Comparison of ENCODE assay signal across 19 cellular contexts in the genomic region with DNA sequence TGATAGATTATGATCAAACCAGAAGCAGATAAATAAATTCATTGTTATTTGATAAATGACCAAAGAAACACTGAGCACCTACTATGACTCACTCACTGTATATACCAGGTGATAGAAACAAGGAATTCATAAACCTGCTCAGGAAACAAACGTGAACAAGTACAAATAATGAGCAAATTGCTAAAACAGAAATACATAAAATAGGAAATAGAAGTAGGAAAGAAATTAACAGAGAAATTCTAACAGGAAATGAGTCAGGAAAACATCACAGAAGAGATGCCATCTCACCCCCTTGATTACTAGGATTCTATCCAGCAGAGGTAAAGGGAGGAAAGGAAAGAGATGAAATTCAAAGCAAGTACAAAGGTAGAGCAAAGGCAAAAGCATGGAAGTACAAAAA. TPM values are rescaled to one million over a fixed set of nuclear protein-coding genes. Genes with fewer than 3 reads are reported as not detected.
DNase-seq lines count a peak whose midpoint lies in the region; FAIRE-seq and TF ChIP-seq lines count a peak whose summit lies in the region.
"Had no signal": no experiment of that assay in that cellular context is flagged by ENCODE, and none has a peak within 500 bp of the region (broad histone marks: within the 10 kb centered on the region; RNA-seq: fewer than 3 reads in every experiment).

No MANE protein-coding gene starts in this region.

- H3K4me3 ChIP-seq in bronchial epithelial cell (ENCODE audit: low read depth, low read length) (no peak overlapping the region), vagina (no peak overlapping the region)
- H3K4me3 ChIP-seq: SK-N-MC, transverse colon had no signal

- H3K36me3 Mint-ChIP-seq in HFFc6 (ENCODE audit: low read depth) (no peaks in the 10 kb centered on the region), mesothelial cell of epicardium (no peaks in the 10 kb centered on the region)
- H3K36me3 Mint-ChIP-seq: natural killer cell treated with Interleukin-12 subunit alpha and Interleukin-12 subunit beta and Interleukin-15 and Interleukin-18, amount 100 ng/mL, for 72 hours had no signal

- intact Hi-C loops in vagina (cut with DNase I): no loop called here

- no peaks in the 10 kb centered on the region for H3K9me3 ChIP-seq in vagina
- H3K9me3 ChIP-seq: transverse colon had no signal

- no peak for FAIRE-seq in bronchial epithelial cell (lab: Jason Lieb, UNC)

- peaks cover 28% of the 10 kb centered on the region for H3K4me1 Mint-ChIP-seq in HFFc6 (ENCODE audit: low read depth)
- peaks cover 16% of the 10 kb centered on the region for H3K4me1 Mint-ChIP-seq in mesothelial cell of epicardium

- H3K27me3 ChIP-seq in bronchial epithelial cell (ENCODE audit: control insufficient read depth, insufficient read depth, low read length): no peaks in the 10 kb centered on the region
- H3K27me3 ChIP-seq in vagina: no peaks in the 10 kb centered on the region
- H3K27me3 ChIP-seq: transverse colon had no signal

- DNase-seq in DMS53 (lab: John Stamatoyannopoulos, UW) (peak; percentile 16), DMS53 treated with DMSO at 0.1 percent for 48 hours (lab: John Stamatoyannopoulos, UW; ENCODE audit: unreplicated experiment) (no peak), HFFc6 (no peak), bronchial epithelial cell (ENCODE audit: low read depth) (peak; percentile 72), mesothelial cell of epicardium (ENCODE audit: low spot score in 2 of 2, unreplicated experiment in 2 of 2) (no peak), caudate nucleus (lab: John Stamatoyannopoulos, UW) (no peak), vagina (ENCODE audit: extremely low spot score in 2 of 2) (no peak)
- no peak for DNase-seq in activated CD4-positive, alpha-beta T cell treated with anti-CD3 and anti-CD28 coated beads, Interleukin-2, amount 50 U/mL, for 4 hours
- DNase-seq: activated naive CD4-positive, alpha-beta T cell treated with Interleukin-2 at 50 U/mL for 16 hours; cerebellar nuclear complex; NCI-H1092 treated with DMSO at 0.1 percent for 48 hours; NCI-H2171 treated with DMSO at 0.1 percent for 48 hours; stimulated activated CD4-positive, alpha-beta T cell treated with anti-CD3 and anti-CD28 coated beads, Interleukin-1b, Interleukin-23, amount 100 ng/mL, for 48 hours; stimulated activated CD8-positive, alpha-beta memory T cell treated with anti-CD3 and anti-CD28 coated beads, Interleukin-4, amount 100 ng/mL, for 48 hours; transverse colon had no signal

- H3K27ac ChIP-seq in caudate nucleus (ENCODE audit: low read depth, low read length) (no peak overlapping the region), vagina (no peak overlapping the region)
- H3K27ac ChIP-seq: 22Rv1, SK-N-MC, transverse colon, VCaP had no signal

- H3K4me1 ChIP-seq in vagina: peaks cover 11% of the 10 kb centered on the region

- no peak for TF ChIP-seq POLR2A in vagina (IDR thresholded peaks at IDR 0.05)

- H3K36me3 ChIP-seq in bronchial epithelial cell (ENCODE audit: control insufficient read depth, insufficient read depth, low read length) (no peaks in the 10 kb centered on the region), vagina (no peaks in the 10 kb centered on the region)
- H3K36me3 ChIP-seq: transverse colon had no signal

- peaks cover 2% of the 10 kb centered on the region; the same call in 1 of the 2 replicates for H3K27me3 Mint-ChIP-seq in HFFc6 (ENCODE audit: insufficient read depth)
- H3K27me3 Mint-ChIP-seq in mesothelial cell of epicardium (ENCODE audit: low read depth): no peaks in the 10 kb centered on the region
- H3K27me3 Mint-ChIP-seq: natural killer cell treated with Interleukin-12 subunit alpha and Interleukin-12 subunit beta and Interleukin-15 and Interleukin-18, amount 100 ng/mL, for 72 hours had no signal

- H3K9me3 Mint-ChIP-seq in HFFc6 (no peaks in the 10 kb centered on the region), mesothelial cell of epicardium (no peaks in the 10 kb centered on the region)
- H3K9me3 Mint-ChIP-seq: natural killer cell treated with Interleukin-12 subunit alpha and Interleukin-12 subunit beta and Interleukin-15 and Interleukin-18, amount 100 ng/mL, for 72 hours had no signal

- TF ChIP-seq CTCF in HFFc6 (IDR thresholded peaks at IDR 0.05): no peak
- no peak for TF ChIP-seq CTCF in bronchial epithelial cell (IDR thresholded peaks at IDR 0.05; ENCODE audit: insufficient read depth, low read length, severe bottlenecking)
- no peak for TF ChIP-seq CTCF in mesothelial cell of epicardium (IDR thresholded peaks at IDR 0.05; ENCODE audit: unreplicated experiment)
- TF ChIP-seq CTCF in vagina (IDR thresholded peaks at IDR 0.05): no peak

- H3K27ac Mint-ChIP-seq in HFFc6 (peak overlapping the region; percentile 70), mesothelial cell of epicardium (peak overlapping the region; percentile 11)
- H3K27ac Mint-ChIP-seq: natural killer cell treated with Interleukin-12 subunit alpha and Interleukin-12 subunit beta and Interleukin-15 and Interleukin-18, amount 100 ng/mL, for 72 hours had no signal

- H3K4me3 Mint-ChIP-seq in HFFc6 (peak overlapping the region; percentile 11), mesothelial cell of epicardium (no peak overlapping the region)
- H3K4me3 Mint-ChIP-seq: natural killer cell treated with Interleukin-12 subunit alpha and Interleukin-12 subunit beta and Interleukin-15 and Interleukin-18, amount 100 ng/mL, for 72 hours had no signal

RNA-seq across cellular contexts. Expression of gene EXOC6B, which starts 31.3 kb away (rescaled TPM):
- 10 to 100 TPM; 24.8 to 33.0 (median 27.4) TPM for total RNA-seq in HFFc6 (2021; fragmentation: NEBNext Ultra II Directional; extraction: Animal tissue kit (Norgen Biotek cat#: 25700))
- 26.9 and 41.7 TPM in 2 replicates for total RNA-seq in bronchial epithelial cell
- 99.7 to 105 TPM (median 104 TPM) in 3 replicates for total RNA-seq in mesothelial cell of epicardium
- 41.5 TPM for total RNA-seq in vagina

Comparison
In these comparisons a context has a peak if more than half of its experiments do, and no peak if none do; other contexts are left out.
1. DNase-seq: peak in DMS53 (single experiment) and bronchial epithelial cell (single experiment); none in DMS53 treated with DMSO at 0.1 percent for 48 hours (single experiment), HFFc6 (single experiment), mesothelial cell of epicardium (0 of 2), caudate nucleus (0 of 61), activated CD4-positive, alpha-beta T cell treated with anti-CD3 and anti-CD28 coated beads, Interleukin-2, amount 50 U/mL, for 4 hours (0 of 2) and vagina (0 of 2).